ENCODE assay signal across 9 cellular contexts in genomic region chr2:59888015-59888414, GRCh38.
DNase-seq lines count a peak whose midpoint lies in the region; ATAC-seq and TF ChIP-seq lines count a peak whose summit lies in the region.
"Had no signal": no experiment of that assay in that cellular context is flagged by ENCODE, and none has a peak within 500 bp of the region (broad histone marks: within the 10 kb centered on the region; RNA-seq: fewer than 3 reads in every experiment).

No MANE protein-coding gene starts in this region.

- H3K9me3 ChIP-seq in CD4-positive, alpha-beta T cell (ENCODE audit: control insufficient read depth, low read length), result no peaks in the 10 kb centered on the region

- peak overlapping the region; percentile 65 for H3K4me3 Mint-ChIP-seq in CD4-positive, alpha-beta T cell
- peak overlapping the region; percentile 31 to 54 for H3K4me3 Mint-ChIP-seq in activated T-cell treated with anti-CD3 and anti-CD28 coated beads, Interleukin-2, amount 50 U/mL, for 72 hours
- H3K4me3 Mint-ChIP-seq: neural crest cell had no signal

- intact Hi-C loops in CD4-positive, alpha-beta T cell (cut with DNase I, micrococcal nuclease), result loop anchor here in 1 of 2 experiments (5.0 kb wide), 1 partner anchor 669 kb away; no protein-coding TSS in a partner anchor

- peak; percentile 12 to 64 (median 31) for DNase-seq in CD4-positive, alpha-beta T cell
- peak; percentile 48 to 60 for DNase-seq in activated T-cell treated with anti-CD3 and anti-CD28 coated beads, Interleukin-2, amount 50 U/mL, for 72 hours
- DNase-seq in stimulated activated naive CD8-positive, alpha-beta T cell treated with anti-CD3 and anti-CD28 coated beads, Interleukin-15, Interleukin-2, amounts not matched to agents 100 U/mL and 50 U/mL, for 24 hours, result peak; percentile 36
- DNase-seq in NCI-H2196 (lab: John Stamatoyannopoulos, UW; ENCODE audit: unreplicated experiment) (no peak), NCI-H1105 (lab: John Stamatoyannopoulos, UW) (no peak)
- no peak for DNase-seq in activated CD4-positive, CD25-positive, alpha-beta regulatory T cell (lab: John Stamatoyannopoulos, UW)

- H3K27ac ChIP-seq in CD4-positive, alpha-beta T cell (ENCODE audit: low read depth, low read length), result peak overlapping the region; percentile 37

- TF ChIP-seq CTCF in CD4-positive, alpha-beta T cell (IDR thresholded peaks at IDR 0.05), result no peak

- H3K36me3 Mint-ChIP-seq in CD4-positive, alpha-beta T cell (ENCODE audit: low read depth), result no peaks in the 10 kb centered on the region
- peaks cover 0 to 3% of the 10 kb centered on the region in 2 donors for H3K36me3 Mint-ChIP-seq in activated T-cell treated with anti-CD3 and anti-CD28 coated beads, Interleukin-2, amount 50 U/mL, for 72 hours (ENCODE audit: insufficient read depth in 2 of 2)

- CTCF ChIA-PET in CD4-positive, alpha-beta T cell (lab: Charles Lee), result no interaction called here

- H3K27me3 Mint-ChIP-seq in CD4-positive, alpha-beta T cell, result no peaks in the 10 kb centered on the region
- H3K27me3 Mint-ChIP-seq in activated T-cell treated with anti-CD3 and anti-CD28 coated beads, Interleukin-2, amount 50 U/mL, for 72 hours (ENCODE audit: low read depth), result no peaks in the 10 kb centered on the region

- ATAC-seq in CD4-positive, alpha-beta T cell (ENCODE audit: poor library complexity), result peak; percentile 92
- ATAC-seq in GM19397 (IDR thresholded peaks at IDR 0.05; ENCODE audit: unreplicated experiment) (peak; percentile 92), HG03439 (IDR thresholded peaks at IDR 0.05; ENCODE audit: unreplicated experiment) (peak; percentile 83)
- peak; percentile 92 to 98 for ATAC-seq in activated T-cell treated with anti-CD3 and anti-CD28 coated beads, Interleukin-2, amount 50 U/mL, for 72 hours (replicated peaks in 1 of 2)
- ATAC-seq in stimulated activated naive CD8-positive, alpha-beta T cell treated with anti-CD3 and anti-CD28 coated beads, Interleukin-15, Interleukin-2, amounts not matched to agents 100 U/mL and 50 U/mL, for 24 hours, result peak; percentile 91

- H3K4me1 Mint-ChIP-seq in CD4-positive, alpha-beta T cell (ENCODE audit: low read depth), result peaks cover 54% of the 10 kb centered on the region
- H3K4me1 Mint-ChIP-seq in activated T-cell treated with anti-CD3 and anti-CD28 coated beads, Interleukin-2, amount 50 U/mL, for 72 hours (ENCODE audit: low read depth), result peaks cover 34% of the 10 kb centered on the region

- peak overlapping the region; percentile 77 for H3K27ac Mint-ChIP-seq in CD4-positive, alpha-beta T cell
- H3K27ac Mint-ChIP-seq in activated T-cell treated with anti-CD3 and anti-CD28 coated beads, Interleukin-2, amount 50 U/mL, for 72 hours, result no peak overlapping the region

- no peaks in the 10 kb centered on the region for H3K27me3 ChIP-seq in CD4-positive, alpha-beta T cell (ENCODE audit: control insufficient read depth, insufficient read depth, low read length)

- POLR2A ChIA-PET in CD4-positive, alpha-beta T cell (lab: Charles Lee), result interaction anchor here (0.9 to 1.5 kb wide), 7 partner anchors 9 to 668 kb away, joined by 3 to 8 read pairs (median 4); no protein-coding TSS in a partner anchor

- no peaks in the 10 kb centered on the region for H3K9me3 Mint-ChIP-seq in CD4-positive, alpha-beta T cell
- peaks cover 0 to under 1% of the 10 kb centered on the region in 2 donors for H3K9me3 Mint-ChIP-seq in activated T-cell treated with anti-CD3 and anti-CD28 coated beads, Interleukin-2, amount 50 U/mL, for 72 hours

Comparison
In these comparisons a context has a peak if more than half of its experiments do, and no peak if none do; other contexts are left out.
1. DNase-seq: peak in CD4-positive, alpha-beta T cell (10 of 10), activated T-cell treated with anti-CD3 and anti-CD28 coated beads, Interleukin-2, amount 50 U/mL, for 72 hours (2 of 2) and stimulated activated naive CD8-positive, alpha-beta T cell treated with anti-CD3 and anti-CD28 coated beads, Interleukin-15, Interleukin-2, amounts not matched to agents 100 U/mL and 50 U/mL, for 24 hours (single experiment); none in NCI-H2196 (single experiment), activated CD4-positive, CD25-positive, alpha-beta regulatory T cell (0 of 4) and NCI-H1105 (single experiment).
2. Peak in every context shown above with its lines, with median percentiles within 50 percentile points of each other: ATAC-seq.